In genomic region chr17:50128441-50129302, GRCh38 we compare ENCODE assay signal across 11 cellular contexts. TPM values are rescaled to one million over a fixed set of nuclear protein-coding genes. Genes with fewer than 3 reads are reported as not detected.
DNase-seq lines count a peak whose midpoint lies in the region; ATAC-seq, FAIRE-seq and TF ChIP-seq lines count a peak whose summit lies in the region.
"Had no signal": no experiment of that assay in that cellular context is flagged by ENCODE, and none has a peak within 500 bp of the region (broad histone marks: within the 10 kb centered on the region; RNA-seq: fewer than 3 reads in every experiment).

No MANE protein-coding gene starts in this region.

- H4K20me1 ChIP-seq in keratinocyte (ENCODE audit: control insufficient read depth, extremely low read depth, insufficient read depth, low read length), result no peaks in the 10 kb centered on the region

- DNase-seq in DMS53 (lab: John Stamatoyannopoulos, UW) (peak; percentile 45), DMS53 treated with DMSO at 0.1 percent for 48 hours (lab: John Stamatoyannopoulos, UW; ENCODE audit: unreplicated experiment) (no peak), keratinocyte (ENCODE audit: low read depth, low spot score) (no peak), pancreas (no peak), GM03348 (ENCODE audit: low spot score) (no peak)
- no peak for DNase-seq in activated naive CD8-positive, alpha-beta T cell treated with anti-CD3 and anti-CD28 coated beads for 36 hours
- DNase-seq in stimulated activated CD4-positive, alpha-beta T cell treated with anti-CD3 and anti-CD28 coated beads, Interleukin-4, amount 100 ng/mL, for 1 hour, result no peak
- DNase-seq: NCI-H524 treated with DMSO at 0.1 percent for 48 hours had no signal

- no peak for ATAC-seq in stimulated activated memory B cell treated with anti-CD40 and anti-IgM and Interleukin-4, amounts not matched to agents 10 μg/mL and 1 μg/mL and 100 μg/mL, for 72 hours
- no peak for ATAC-seq in pancreas

- H3K27me3 ChIP-seq in keratinocyte (ENCODE audit: control insufficient read depth, extremely low read depth, insufficient read depth, low read length) (peaks cover 27% of the 10 kb centered on the region), pancreas (peaks cover 0 to 8% (median 0%) of the 10 kb centered on the region in 4 donors)

- H3K79me2 ChIP-seq in keratinocyte (ENCODE audit: control insufficient read depth, insufficient read depth, low read length), result no peaks in the 10 kb centered on the region

- peak overlapping the region; percentile 66 for H3K4me3 Mint-ChIP-seq in activated naive CD8-positive, alpha-beta T cell treated with anti-CD3 and anti-CD28 coated beads for 36 hours
- peak overlapping the region; percentile 54 for H3K4me3 Mint-ChIP-seq in stimulated activated memory B cell treated with anti-CD40 and anti-IgM and Interleukin-4, amounts not matched to agents 10 μg/mL and 1 μg/mL and 100 μg/mL, for 72 hours

- H3K4me1 Mint-ChIP-seq in activated naive CD8-positive, alpha-beta T cell treated with anti-CD3 and anti-CD28 coated beads for 36 hours, result peaks cover 22% of the 10 kb centered on the region
- H3K4me1 Mint-ChIP-seq in stimulated activated memory B cell treated with anti-CD40 and anti-IgM and Interleukin-4, amounts not matched to agents 10 μg/mL and 1 μg/mL and 100 μg/mL, for 72 hours, result peaks cover 44% of the 10 kb centered on the region

- FAIRE-seq in keratinocyte (lab: Jason Lieb, UNC) (no peak), pancreas (lab: Jason Lieb, UNC) (no peak)
- FAIRE-seq: colon had no signal

- no peak overlapping the region for H2AFZ ChIP-seq in keratinocyte (ENCODE audit: control insufficient read depth, low read length)

- dilution Hi-C loops in keratinocyte (cut with MboI; ENCODE audit: extremely low pct_ligation_motif_present, low sequenced_read_pairs), result no loop called here

- no peak overlapping the region for H3K27ac ChIP-seq in keratinocyte (ENCODE audit: control insufficient read depth, insufficient read depth, low read length)
- H3K27ac ChIP-seq in pancreas, result no peak overlapping the region
- H3K27ac ChIP-seq: 22Rv1 had no signal

- peak overlapping the region; percentile 2 for H3K4me2 ChIP-seq in keratinocyte (ENCODE audit: control insufficient read depth, extremely low read depth, insufficient read depth, low read depth, low read length)

- intact Hi-C loops in pancreas (cut with DNase I), result no loop called here

- H3K27me3 Mint-ChIP-seq in activated naive CD8-positive, alpha-beta T cell treated with anti-CD3 and anti-CD28 coated beads for 36 hours, result peaks cover 29% of the 10 kb centered on the region
- peaks cover 11% of the 10 kb centered on the region for H3K27me3 Mint-ChIP-seq in stimulated activated memory B cell treated with anti-CD40 and anti-IgM and Interleukin-4, amounts not matched to agents 10 μg/mL and 1 μg/mL and 100 μg/mL, for 72 hours

- no peaks in the 10 kb centered on the region for H3K9me1 ChIP-seq in keratinocyte (ENCODE audit: control insufficient read depth, extremely low read depth, insufficient read depth, low read length)

- no peak overlapping the region for H3K9ac ChIP-seq in keratinocyte (ENCODE audit: control insufficient read depth, extremely low read depth, insufficient read depth, low read length)

- peaks cover 4% of the 10 kb centered on the region for H3K36me3 Mint-ChIP-seq in activated naive CD8-positive, alpha-beta T cell treated with anti-CD3 and anti-CD28 coated beads for 36 hours
- peaks cover 7% of the 10 kb centered on the region for H3K36me3 Mint-ChIP-seq in stimulated activated memory B cell treated with anti-CD40 and anti-IgM and Interleukin-4, amounts not matched to agents 10 μg/mL and 1 μg/mL and 100 μg/mL, for 72 hours

- peaks cover 14% of the 10 kb centered on the region for H3K4me1 ChIP-seq in keratinocyte (ENCODE audit: control insufficient read depth, extremely low read depth, insufficient read depth, low read length)
- H3K4me1 ChIP-seq in pancreas, result peaks cover 0 to 3% (median 2%) of the 10 kb centered on the region in 3 donors

- TF ChIP-seq CTCF in keratinocyte (optimal IDR thresholded peaks at IDR 0.05 in 1 of 3, IDR thresholded peaks at IDR 0.05 in 1 of 3, conservative IDR thresholded peaks at IDR 0.05 in 1 of 3; ENCODE audit: extremely low read depth in 1 of 3, insufficient read depth in 2 of 3, low read length in 3 of 3) (no peak), pancreas (IDR thresholded peaks at IDR 0.05) (no peak)

- no peaks in the 10 kb centered on the region for H3K9me3 Mint-ChIP-seq in activated naive CD8-positive, alpha-beta T cell treated with anti-CD3 and anti-CD28 coated beads for 36 hours
- H3K9me3 Mint-ChIP-seq in stimulated activated memory B cell treated with anti-CD40 and anti-IgM and Interleukin-4, amounts not matched to agents 10 μg/mL and 1 μg/mL and 100 μg/mL, for 72 hours, result no peaks in the 10 kb centered on the region

- H3K9me3 ChIP-seq in keratinocyte (ENCODE audit: control insufficient read depth, low read depth, low read length) (no peaks in the 10 kb centered on the region), pancreas (no peaks in the 10 kb centered on the region)

- WGBS in pancreas, 2 donors, result 40 to 41% methylated on average over 25 to 28 of the region's 28 CpGs

- H3K27ac Mint-ChIP-seq in activated naive CD8-positive, alpha-beta T cell treated with anti-CD3 and anti-CD28 coated beads for 36 hours, result peak overlapping the region; percentile 53
- H3K27ac Mint-ChIP-seq in stimulated activated memory B cell treated with anti-CD40 and anti-IgM and Interleukin-4, amounts not matched to agents 10 μg/mL and 1 μg/mL and 100 μg/mL, for 72 hours, result peak overlapping the region; percentile 11

- H3K4me3 ChIP-seq in keratinocyte (ENCODE audit: control insufficient read depth in 2 of 3, extremely low read depth in 1 of 3, insufficient read depth in 2 of 3, low read depth in 1 of 3, low read length in 3 of 3) (no peak overlapping the region), pancreas (peak overlapping the region in 2 of 4 donors; percentile 11 to 44)

- H3K36me3 ChIP-seq in keratinocyte (ENCODE audit: control insufficient read depth in 2 of 2, extremely low read depth in 1 of 2, insufficient read depth in 2 of 2, low read length in 2 of 2) (peaks cover 0 to 7% of the 10 kb centered on the region in 2 experiments), pancreas (no peaks in the 10 kb centered on the region)

RNA-seq across cellular contexts. Expression of gene SAMD14, which starts 1.3 kb away (rescaled TPM):
- under 1 TPM; 0.47 to 0.66 TPM for total RNA-seq in activated naive CD8-positive, alpha-beta T cell treated with anti-CD3 and anti-CD28 coated beads for 36 hours
- polyA plus RNA-seq in keratinocyte (0.02 to 0.06 TPM in 2 of 3 replicates, not detected in the other), pancreas (1 to 10 TPM in 1 of 2 donors, under 1 TPM in 1; 0.80 to 1.3 TPM)
- not detected for polyA plus RNA-seq in keratinocyte (2011; ENCODE audit: low read depth)
- 0.06 TPM in 1 of 2 replicates, not detected in the other for polyA plus RNA-seq in keratinocyte (2011; cell fraction: cytosol; rRNA removed)
- 0.10 and 0.24 TPM in 2 replicates for polyA plus RNA-seq in keratinocyte (2011; cell fraction: nucleus; rRNA removed)
- polyA plus RNA-seq in keratinocyte (2012; ENCODE audit: low replicate concordance), result 0.08 and 0.16 TPM in 2 replicates
- polyA minus RNA-seq in keratinocyte, result not detected in 3 replicates
- not detected for polyA minus RNA-seq in keratinocyte (2011; cell fraction: cytosol; rRNA and poly(A)+ RNA removed)
- polyA minus RNA-seq in keratinocyte (2011; cell fraction: nucleus; rRNA and poly(A)+ RNA removed), result not detected in 2 replicates
- total RNA-seq in pancreas, result under 1 TPM; 0.09 to 0.90 (median 0.33) TPM

RNA-seq across cellular contexts. Expression of gene PPP1R9B, which starts 21.8 kb away (rescaled TPM):
- 10 to 100 TPM; 50.9 to 52.0 TPM for total RNA-seq in activated naive CD8-positive, alpha-beta T cell treated with anti-CD3 and anti-CD28 coated beads for 36 hours
- polyA plus RNA-seq in keratinocyte, result 15.2 to 18.2 TPM (median 16.1 TPM) in 3 replicates
- 22.8 TPM for polyA plus RNA-seq in keratinocyte (2011; ENCODE audit: low read depth)
- 8.3 and 13.7 TPM in 2 replicates for polyA plus RNA-seq in keratinocyte (2011; cell fraction: cytosol; rRNA removed)
- polyA plus RNA-seq in keratinocyte (2011; cell fraction: nucleus; rRNA removed), result 28.4 and 30.6 TPM in 2 replicates
- polyA plus RNA-seq in keratinocyte (2012; ENCODE audit: low replicate concordance), result 14.4 and 28.8 TPM in 2 replicates
- 16.8 to 19.3 TPM (median 18.8 TPM) in 3 replicates for polyA minus RNA-seq in keratinocyte
- polyA minus RNA-seq in keratinocyte (2011; cell fraction: cytosol; rRNA and poly(A)+ RNA removed), result 31.7 TPM
- 12.8 and 15.4 TPM in 2 replicates for polyA minus RNA-seq in keratinocyte (2011; cell fraction: nucleus; rRNA and poly(A)+ RNA removed)
- 10 to 100 TPM; 13.5 to 34.6 (median 17.7) TPM for total RNA-seq in pancreas
- 10 to 100 TPM; 14.3 to 29.2 TPM for polyA plus RNA-seq in pancreas

RNA-seq across cellular contexts. Expression of gene PDK2, which starts 33.5 kb away (rescaled TPM):
- total RNA-seq in activated naive CD8-positive, alpha-beta T cell treated with anti-CD3 and anti-CD28 coated beads for 36 hours, result 10 to 100 TPM in 1 of 2 experiments, 1 to 10 TPM in 1; 9.4 to 12.9 TPM
- 7.5 to 24.1 TPM (median 8.6 TPM) in 3 replicates for polyA plus RNA-seq in keratinocyte
- polyA plus RNA-seq in keratinocyte (2011; ENCODE audit: low read depth), result 2.1 TPM
- 19.2 and 30.7 TPM in 2 replicates for polyA plus RNA-seq in keratinocyte (2011; cell fraction: cytosol; rRNA removed)
- polyA plus RNA-seq in keratinocyte (2011; cell fraction: nucleus; rRNA removed), result 21.7 and 30.4 TPM in 2 replicates
- polyA plus RNA-seq in keratinocyte (2012; ENCODE audit: low replicate concordance), result 5.9 and 11.2 TPM in 2 replicates
- polyA minus RNA-seq in keratinocyte, result 21.8 to 28.3 TPM (median 21.9 TPM) in 3 replicates
- 18.8 TPM for polyA minus RNA-seq in keratinocyte (2011; cell fraction: cytosol; rRNA and poly(A)+ RNA removed)
- polyA minus RNA-seq in keratinocyte (2011; cell fraction: nucleus; rRNA and poly(A)+ RNA removed), result 11.7 and 14.0 TPM in 2 replicates
- total RNA-seq in pancreas, result 10 to 100 TPM; 15.3 to 50.0 (median 36.2) TPM
- 10 to 100 TPM; 26.6 to 26.8 TPM for polyA plus RNA-seq in pancreas

RNA-seq across cellular contexts. Expression of gene SGCA, which starts 37.1 kb away (rescaled TPM):
- total RNA-seq in activated naive CD8-positive, alpha-beta T cell treated with anti-CD3 and anti-CD28 coated beads for 36 hours, result under 1 TPM in 1 of 2 experiments, not detected in 1; 0.38 TPM
- polyA plus RNA-seq in keratinocyte (not detected in 3 replicates), pancreas (1 to 10 TPM; 1.7 to 3.0 TPM)
- not detected for polyA plus RNA-seq in keratinocyte (2011; ENCODE audit: low read depth)
- not detected in 2 replicates for polyA plus RNA-seq in keratinocyte (2011; cell fraction: cytosol; rRNA removed)
- polyA plus RNA-seq in keratinocyte (2011; cell fraction: nucleus; rRNA removed), result not detected in 2 replicates
- not detected in 2 replicates for polyA plus RNA-seq in keratinocyte (2012; ENCODE audit: low replicate concordance)
- polyA minus RNA-seq in keratinocyte, result not detected in 3 replicates
- not detected for polyA minus RNA-seq in keratinocyte (2011; cell fraction: cytosol; rRNA and poly(A)+ RNA removed)
- polyA minus RNA-seq in keratinocyte (2011; cell fraction: nucleus; rRNA and poly(A)+ RNA removed), result not detected in 2 replicates
- total RNA-seq in pancreas, result 1 to 10 TPM in 2 of 6 donors, under 1 TPM in 1, not detected in 3; 0.31 to 1.1 (median 1.0) TPM
